ENCODE assay signal across 1 cellular context in the genomic region with DNA sequence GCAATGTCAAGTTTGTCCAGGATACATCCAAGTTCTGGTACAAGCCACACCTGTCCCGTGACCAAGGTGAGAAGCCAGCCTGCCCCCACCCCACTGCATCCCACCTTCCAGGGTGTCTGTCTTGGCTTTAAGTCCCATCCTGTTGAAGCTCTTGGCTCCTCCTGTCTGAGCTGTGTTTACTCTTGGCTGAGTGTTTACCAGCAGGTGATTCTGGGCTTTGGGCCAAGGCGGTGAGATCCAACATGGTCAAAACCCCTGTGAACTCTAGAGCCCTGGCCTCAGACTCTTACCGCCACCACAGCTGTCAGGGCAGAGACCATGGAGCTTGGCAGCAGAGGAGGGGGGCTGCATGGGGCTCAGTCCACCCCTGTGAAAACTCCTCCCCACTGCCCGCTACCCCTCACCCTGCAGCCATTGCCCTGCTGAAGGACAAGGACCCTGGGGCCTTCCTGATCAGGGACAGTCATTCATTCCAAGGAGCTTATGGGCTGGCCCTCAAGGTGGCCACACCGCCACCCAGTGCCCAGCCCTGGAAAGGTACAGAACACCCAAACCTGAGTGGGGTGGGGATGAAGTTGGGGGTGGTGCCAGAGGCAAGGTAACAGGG.
TF ChIP-seq lines count a peak whose summit lies in the region.

No MANE protein-coding gene starts in this region.

TF ChIP-seq in HepG2, 621 proteins besides CTCF, POLR2A, EP300 and RAD21 (continued from another document and continues in another):
- TF ChIP-seq SMAD3 (CRISPR knock-in tag; IDR thresholded peaks at IDR 0.05) (0 out of 2 replicates have a peak, but pooled peaks have one; percentile 34), ZNF331 (CRISPR knock-in tag; IDR thresholded peaks at IDR 0.05) (peak; percentile 73), ZNF451 (CRISPR knock-in tag; IDR thresholded peaks at IDR 0.05) (no peak), ZNF883 (CRISPR knock-in tag; IDR thresholded peaks at IDR 0.05; ENCODE audit: not compliant biosample characterization) (no peak), HOXA3 (CRISPR knock-in tag; IDR thresholded peaks at IDR 0.05) (peak; percentile 67; the same call in 1 of the 2 replicates), ZNF556 (CRISPR knock-in tag; IDR thresholded peaks at IDR 0.05; ENCODE audit: borderline replicate concordance) (no peak), SMYD3 (CRISPR knock-in tag; IDR thresholded peaks at IDR 0.05) (0 out of 2 replicates have a peak, but pooled peaks have one; percentile 59), PPARG (CRISPR knock-in tag; conservative IDR thresholded peaks at IDR 0.05) (0 out of 2 replicates have a peak, but pooled peaks have one; percentile 17), ZNF629 (CRISPR knock-in tag; conservative IDR thresholded peaks at IDR 0.05) (no peak), GTF3A (CRISPR knock-in tag; conservative IDR thresholded peaks at IDR 0.05) (no peak), ARNTL (CRISPR knock-in tag; IDR thresholded peaks at IDR 0.05) (no peak), SKI (IDR thresholded peaks at IDR 0.05; ENCODE audit: partially characterized antibody) (peak; percentile 78), NR3C1 (CRISPR knock-in tag; IDR thresholded peaks at IDR 0.05) (no peak), SNRNP70 (IDR thresholded peaks at IDR 0.05; ENCODE audit: low read depth, low read length) (no peak), SRSF1 (optimal IDR thresholded peaks at IDR 0.05; ENCODE audit: low read depth, low read length) (peak; percentile 26), ATAD3A (CRISPR knock-in tag; IDR thresholded peaks at IDR 0.05) (no peak), MYC (CRISPR knock-in tag; IDR thresholded peaks at IDR 0.05; ENCODE audit: borderline replicate concordance) (peak; percentile 33; the same call in 1 of the 2 replicates), ZBTB7B (CRISPR knock-in tag; IDR thresholded peaks at IDR 0.05) (no peak), ZNF282 (IDR thresholded peaks at IDR 0.05; ENCODE audit: partially characterized antibody) (no peak), PHF8 (CRISPR knock-in tag; IDR thresholded peaks at IDR 0.05) (peak; percentile 27; the same call in 1 of the 2 replicates), DNMT3B (CRISPR knock-in tag; conservative IDR thresholded peaks at IDR 0.05) (no peak), ZNF7 (CRISPR knock-in tag; IDR thresholded peaks at IDR 0.05) (no peak), KLF16 (CRISPR knock-in tag; IDR thresholded peaks at IDR 0.05) (peak in 1 of 2 experiments; percentile 55; a peak in 2 of 4 replicates), ZNF17 (CRISPR knock-in tag; IDR thresholded peaks at IDR 0.05) (no peak), REXO4 (CRISPR knock-in tag; IDR thresholded peaks at IDR 0.05; ENCODE audit: borderline replicate concordance) (no peak), ZNF350 (CRISPR knock-in tag; IDR thresholded peaks at IDR 0.05; ENCODE audit: borderline replicate concordance, low read depth) (peak; percentile 71; the same call in 1 of the 2 replicates), SOX6 (IDR thresholded peaks at IDR 0.05) (no peak), SOX6 (CRISPR knock-in tag; IDR thresholded peaks at IDR 0.05) (peak; percentile 71; the same call in 1 of the 2 replicates), ZNF431 (CRISPR knock-in tag; IDR thresholded peaks at IDR 0.05; ENCODE audit: borderline replicate concordance, low read depth) (0 out of 2 replicates have a peak, but pooled peaks have one; percentile 27), ATF7-NPFF (CRISPR knock-in tag; IDR thresholded peaks at IDR 0.05; ENCODE audit: low read depth) (no peak), EED (CRISPR knock-in tag; IDR thresholded peaks at IDR 0.05) (no peak), ZNF816 (CRISPR knock-in tag; IDR thresholded peaks at IDR 0.05; ENCODE audit: borderline replicate concordance) (0 out of 2 replicates have a peak, but pooled peaks have one; percentile 51), SMAD9 (CRISPR knock-in tag; IDR thresholded peaks at IDR 0.05) (no peak), ZFP36L2 (CRISPR knock-in tag; IDR thresholded peaks at IDR 0.05) (no peak), AHR (CRISPR knock-in tag; IDR thresholded peaks at IDR 0.05) (0 out of 2 replicates have a peak, but pooled peaks have one; percentile 5), ZNF781 (CRISPR knock-in tag; IDR thresholded peaks at IDR 0.05; ENCODE audit: borderline replicate concordance, not compliant biosample characterization) (no peak), RARA (CRISPR knock-in tag; IDR thresholded peaks at IDR 0.05) (peak; percentile 92)
- TF ChIP-seq, protein P1, sequence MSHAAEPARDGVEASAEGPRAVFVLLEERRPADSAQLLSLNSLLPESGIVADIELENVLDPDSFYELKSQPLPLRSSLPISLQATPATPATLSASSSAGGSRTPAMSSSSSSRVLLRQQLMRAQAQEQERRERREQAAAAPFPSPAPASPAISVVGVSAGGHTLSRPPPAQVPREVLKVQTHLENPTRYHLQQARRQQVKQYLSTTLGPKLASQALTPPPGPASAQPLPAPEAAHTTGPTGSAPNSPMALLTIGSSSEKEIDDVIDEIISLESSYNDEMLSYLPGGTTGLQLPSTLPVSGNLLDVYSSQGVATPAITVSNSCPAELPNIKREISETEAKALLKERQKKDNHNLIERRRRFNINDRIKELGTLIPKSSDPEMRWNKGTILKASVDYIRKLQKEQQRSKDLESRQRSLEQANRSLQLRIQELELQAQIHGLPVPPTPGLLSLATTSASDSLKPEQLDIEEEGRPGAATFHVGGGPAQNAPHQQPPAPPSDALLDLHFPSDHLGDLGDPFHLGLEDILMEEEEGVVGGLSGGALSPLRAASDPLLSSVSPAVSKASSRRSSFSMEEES (CRISPR knock-in tag; IDR thresholded peaks at IDR 0.05): peak; percentile 79; the same call in 1 of the 2 replicates
- TF ChIP-seq, protein P2, sequence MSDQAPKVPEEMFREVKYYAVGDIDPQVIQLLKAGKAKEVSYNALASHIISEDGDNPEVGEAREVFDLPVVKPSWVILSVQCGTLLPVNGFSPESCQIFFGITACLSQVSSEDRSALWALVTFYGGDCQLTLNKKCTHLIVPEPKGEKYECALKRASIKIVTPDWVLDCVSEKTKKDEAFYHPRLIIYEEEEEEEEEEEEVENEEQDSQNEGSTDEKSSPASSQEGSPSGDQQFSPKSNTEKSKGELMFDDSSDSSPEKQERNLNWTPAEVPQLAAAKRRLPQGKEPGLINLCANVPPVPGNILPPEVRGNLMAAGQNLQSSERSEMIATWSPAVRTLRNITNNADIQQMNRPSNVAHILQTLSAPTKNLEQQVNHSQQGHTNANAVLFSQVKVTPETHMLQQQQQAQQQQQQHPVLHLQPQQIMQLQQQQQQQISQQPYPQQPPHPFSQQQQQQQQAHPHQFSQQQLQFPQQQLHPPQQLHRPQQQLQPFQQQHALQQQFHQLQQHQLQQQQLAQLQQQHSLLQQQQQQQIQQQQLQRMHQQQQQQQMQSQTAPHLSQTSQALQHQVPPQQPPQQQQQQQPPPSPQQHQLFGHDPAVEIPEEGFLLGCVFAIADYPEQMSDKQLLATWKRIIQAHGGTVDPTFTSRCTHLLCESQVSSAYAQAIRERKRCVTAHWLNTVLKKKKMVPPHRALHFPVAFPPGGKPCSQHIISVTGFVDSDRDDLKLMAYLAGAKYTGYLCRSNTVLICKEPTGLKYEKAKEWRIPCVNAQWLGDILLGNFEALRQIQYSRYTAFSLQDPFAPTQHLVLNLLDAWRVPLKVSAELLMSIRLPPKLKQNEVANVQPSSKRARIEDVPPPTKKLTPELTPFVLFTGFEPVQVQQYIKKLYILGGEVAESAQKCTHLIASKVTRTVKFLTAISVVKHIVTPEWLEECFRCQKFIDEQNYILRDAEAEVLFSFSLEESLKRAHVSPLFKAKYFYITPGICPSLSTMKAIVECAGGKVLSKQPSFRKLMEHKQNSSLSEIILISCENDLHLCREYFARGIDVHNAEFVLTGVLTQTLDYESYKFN (CRISPR knock-in tag; conservative IDR thresholded peaks at IDR 0.05): peak; percentile 87
- TF ChIP-seq, protein P3, sequence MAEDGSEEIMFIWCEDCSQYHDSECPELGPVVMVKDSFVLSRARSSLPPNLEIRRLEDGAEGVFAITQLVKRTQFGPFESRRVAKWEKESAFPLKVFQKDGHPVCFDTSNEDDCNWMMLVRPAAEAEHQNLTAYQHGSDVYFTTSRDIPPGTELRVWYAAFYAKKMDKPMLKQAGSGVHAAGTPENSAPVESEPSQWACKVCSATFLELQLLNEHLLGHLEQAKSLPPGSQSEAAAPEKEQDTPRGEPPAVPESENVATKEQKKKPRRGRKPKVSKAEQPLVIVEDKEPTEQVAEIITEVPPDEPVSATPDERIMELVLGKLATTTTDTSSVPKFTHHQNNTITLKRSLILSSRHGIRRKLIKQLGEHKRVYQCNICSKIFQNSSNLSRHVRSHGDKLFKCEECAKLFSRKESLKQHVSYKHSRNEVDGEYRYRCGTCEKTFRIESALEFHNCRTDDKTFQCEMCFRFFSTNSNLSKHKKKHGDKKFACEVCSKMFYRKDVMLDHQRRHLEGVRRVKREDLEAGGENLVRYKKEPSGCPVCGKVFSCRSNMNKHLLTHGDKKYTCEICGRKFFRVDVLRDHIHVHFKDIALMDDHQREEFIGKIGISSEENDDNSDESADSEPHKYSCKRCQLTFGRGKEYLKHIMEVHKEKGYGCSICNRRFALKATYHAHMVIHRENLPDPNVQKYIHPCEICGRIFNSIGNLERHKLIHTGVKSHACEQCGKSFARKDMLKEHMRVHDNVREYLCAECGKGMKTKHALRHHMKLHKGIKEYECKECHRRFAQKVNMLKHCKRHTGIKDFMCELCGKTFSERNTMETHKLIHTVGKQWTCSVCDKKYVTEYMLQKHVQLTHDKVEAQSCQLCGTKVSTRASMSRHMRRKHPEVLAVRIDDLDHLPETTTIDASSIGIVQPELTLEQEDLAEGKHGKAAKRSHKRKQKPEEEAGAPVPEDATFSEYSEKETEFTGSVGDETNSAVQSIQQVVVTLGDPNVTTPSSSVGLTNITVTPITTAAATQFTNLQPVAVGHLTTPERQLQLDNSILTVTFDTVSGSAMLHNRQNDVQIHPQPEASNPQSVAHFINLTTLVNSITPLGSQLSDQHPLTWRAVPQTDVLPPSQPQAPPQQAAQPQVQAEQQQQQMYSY (CRISPR knock-in tag; IDR thresholded peaks at IDR 0.05): no peak
- TF ChIP-seq, protein P4, sequence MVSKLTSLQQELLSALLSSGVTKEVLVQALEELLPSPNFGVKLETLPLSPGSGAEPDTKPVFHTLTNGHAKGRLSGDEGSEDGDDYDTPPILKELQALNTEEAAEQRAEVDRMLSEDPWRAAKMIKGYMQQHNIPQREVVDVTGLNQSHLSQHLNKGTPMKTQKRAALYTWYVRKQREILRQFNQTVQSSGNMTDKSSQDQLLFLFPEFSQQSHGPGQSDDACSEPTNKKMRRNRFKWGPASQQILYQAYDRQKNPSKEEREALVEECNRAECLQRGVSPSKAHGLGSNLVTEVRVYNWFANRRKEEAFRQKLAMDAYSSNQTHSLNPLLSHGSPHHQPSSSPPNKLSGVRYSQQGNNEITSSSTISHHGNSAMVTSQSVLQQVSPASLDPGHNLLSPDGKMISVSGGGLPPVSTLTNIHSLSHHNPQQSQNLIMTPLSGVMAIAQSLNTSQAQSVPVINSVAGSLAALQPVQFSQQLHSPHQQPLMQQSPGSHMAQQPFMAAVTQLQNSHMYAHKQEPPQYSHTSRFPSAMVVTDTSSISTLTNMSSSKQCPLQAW (CRISPR knock-in tag; IDR thresholded peaks at IDR 0.05): peak; percentile 86
- TF ChIP-seq, protein P5, sequence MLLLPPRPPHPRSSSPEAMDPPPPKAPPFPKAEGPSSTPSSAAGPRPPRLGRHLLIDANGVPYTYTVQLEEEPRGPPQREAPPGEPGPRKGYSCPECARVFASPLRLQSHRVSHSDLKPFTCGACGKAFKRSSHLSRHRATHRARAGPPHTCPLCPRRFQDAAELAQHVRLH (CRISPR knock-in tag; IDR thresholded peaks at IDR 0.05; ENCODE audit: borderline replicate concordance, low read depth): peak; percentile 71; the same call in 1 of the 2 replicates
- TF ChIP-seq, protein P6, sequence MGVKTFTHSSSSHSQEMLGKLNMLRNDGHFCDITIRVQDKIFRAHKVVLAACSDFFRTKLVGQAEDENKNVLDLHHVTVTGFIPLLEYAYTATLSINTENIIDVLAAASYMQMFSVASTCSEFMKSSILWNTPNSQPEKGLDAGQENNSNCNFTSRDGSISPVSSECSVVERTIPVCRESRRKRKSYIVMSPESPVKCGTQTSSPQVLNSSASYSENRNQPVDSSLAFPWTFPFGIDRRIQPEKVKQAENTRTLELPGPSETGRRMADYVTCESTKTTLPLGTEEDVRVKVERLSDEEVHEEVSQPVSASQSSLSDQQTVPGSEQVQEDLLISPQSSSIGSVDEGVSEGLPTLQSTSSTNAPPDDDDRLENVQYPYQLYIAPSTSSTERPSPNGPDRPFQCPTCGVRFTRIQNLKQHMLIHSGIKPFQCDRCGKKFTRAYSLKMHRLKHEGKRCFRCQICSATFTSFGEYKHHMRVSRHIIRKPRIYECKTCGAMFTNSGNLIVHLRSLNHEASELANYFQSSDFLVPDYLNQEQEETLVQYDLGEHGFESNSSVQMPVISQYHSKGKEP (CRISPR knock-in tag; IDR thresholded peaks at IDR 0.05): no peak
- TF ChIP-seq, protein P7, sequence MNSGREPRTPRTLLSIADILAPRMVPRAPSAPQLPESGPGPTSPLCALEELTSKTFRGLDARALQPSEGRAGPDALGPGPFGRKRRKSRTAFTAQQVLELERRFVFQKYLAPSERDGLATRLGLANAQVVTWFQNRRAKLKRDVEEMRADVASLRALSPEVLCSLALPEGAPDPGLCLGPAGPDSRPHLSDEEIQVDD (CRISPR knock-in tag; IDR thresholded peaks at IDR 0.05; ENCODE audit: borderline replicate concordance): no peak
- TF ChIP-seq, protein P8, sequence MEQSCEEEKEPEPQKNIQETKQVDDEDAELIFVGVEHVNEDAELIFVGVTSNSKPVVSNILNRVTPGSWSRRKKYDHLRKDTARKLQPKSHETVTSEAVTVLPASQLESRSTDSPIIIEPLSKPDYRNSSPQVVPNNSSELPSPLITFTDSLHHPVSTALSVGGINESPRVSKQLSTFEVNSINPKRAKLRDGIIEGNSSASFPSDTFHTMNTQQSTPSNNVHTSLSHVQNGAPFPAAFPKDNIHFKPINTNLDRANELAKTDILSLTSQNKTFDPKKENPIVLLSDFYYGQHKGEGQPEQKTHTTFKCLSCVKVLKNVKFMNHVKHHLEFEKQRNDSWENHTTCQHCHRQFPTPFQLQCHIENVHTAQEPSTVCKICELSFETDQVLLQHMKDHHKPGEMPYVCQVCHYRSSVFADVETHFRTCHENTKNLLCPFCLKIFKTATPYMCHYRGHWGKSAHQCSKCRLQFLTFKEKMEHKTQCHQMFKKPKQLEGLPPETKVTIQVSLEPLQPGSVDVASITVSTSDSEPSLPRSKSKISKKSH (CRISPR knock-in tag; IDR thresholded peaks at IDR 0.05; ENCODE audit: borderline replicate concordance): no peak
- TF ChIP-seq, protein P9, sequence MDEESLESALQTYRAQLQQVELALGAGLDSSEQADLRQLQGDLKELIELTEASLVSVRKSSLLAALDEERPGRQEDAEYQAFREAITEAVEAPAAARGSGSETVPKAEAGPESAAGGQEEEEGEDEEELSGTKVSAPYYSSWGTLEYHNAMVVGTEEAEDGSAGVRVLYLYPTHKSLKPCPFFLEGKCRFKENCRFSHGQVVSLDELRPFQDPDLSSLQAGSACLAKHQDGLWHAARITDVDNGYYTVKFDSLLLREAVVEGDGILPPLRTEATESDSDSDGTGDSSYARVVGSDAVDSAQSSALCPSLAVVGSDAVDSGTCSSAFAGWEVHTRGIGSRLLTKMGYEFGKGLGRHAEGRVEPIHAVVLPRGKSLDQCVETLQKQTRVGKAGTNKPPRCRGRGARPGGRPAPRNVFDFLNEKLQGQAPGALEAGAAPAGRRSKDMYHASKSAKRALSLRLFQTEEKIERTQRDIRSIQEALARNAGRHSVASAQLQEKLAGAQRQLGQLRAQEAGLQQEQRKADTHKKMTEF (CRISPR knock-in tag; IDR thresholded peaks at IDR 0.05): peak; percentile 75
